Comparison of ENCODE assay signal across 8 cellular contexts in the genomic region with DNA sequence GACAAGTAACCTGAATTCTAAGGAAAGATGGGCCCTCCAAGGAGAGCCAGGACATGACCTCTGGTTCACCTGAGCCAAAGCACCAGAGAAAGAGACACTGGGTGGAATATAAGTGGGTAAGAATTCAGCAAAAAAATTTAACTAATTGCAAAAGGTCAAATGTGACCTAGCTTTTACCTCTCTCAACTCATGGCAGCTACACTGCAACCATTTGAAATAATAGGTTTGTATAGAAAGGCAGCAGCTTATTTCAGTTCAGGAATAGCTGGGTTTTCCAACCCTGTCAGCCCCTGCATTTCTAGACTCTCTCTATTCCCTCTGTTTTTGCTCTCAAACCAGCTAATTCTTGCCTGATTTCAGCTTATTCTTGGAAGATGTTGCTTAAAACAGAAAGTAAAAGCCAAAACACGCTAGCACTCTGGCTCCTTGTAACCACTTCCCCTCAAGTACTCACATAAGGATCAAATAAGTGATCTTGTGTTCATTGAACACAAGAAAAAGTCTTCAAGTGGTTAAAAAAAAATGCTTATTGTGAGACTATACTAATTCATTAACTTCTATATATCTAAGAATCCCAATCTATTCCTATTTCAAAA.
DNase-seq lines count a peak whose midpoint lies in the region; ATAC-seq, FAIRE-seq and TF ChIP-seq lines count a peak whose summit lies in the region.

No MANE protein-coding gene starts in this region.

- intact Hi-C loops in esophagus muscularis mucosa (cut with DNase I), result no loop called here
- intact Hi-C loops in ovary (cut with DNase I), result no loop called here

- TF ChIP-seq POLR2A in esophagus muscularis mucosa (IDR thresholded peaks at IDR 0.05; ENCODE audit: low read depth) (no peak), ovary (IDR thresholded peaks at IDR 0.05) (no peak)

- H3K27ac ChIP-seq in esophagus muscularis mucosa (replicated peaks in 1 of 4), result peak overlapping the region in 2 of 4 donors; percentile 24 to 29
- H3K27ac ChIP-seq in ovary, result no peak overlapping the region

- H3K27me3 ChIP-seq in MG63 (no peaks in the 10 kb centered on the region; the same call in 1 of the 2 replicates), esophagus muscularis mucosa (no peaks in the 10 kb centered on the region), ovary (no peaks in the 10 kb centered on the region)

- H3K4me3 ChIP-seq in MG63 (peak overlapping the region; percentile 25), esophagus muscularis mucosa (peak overlapping the region; percentile 8 to 38 (median 16)), ovary (no peak overlapping the region)

- peak; percentile 7 for DNase-seq in GM18507 (ENCODE audit: extremely low spot score, insufficient read length, low read depth)
- no peak for DNase-seq in MG63
- no peak for DNase-seq in esophagus muscularis mucosa (ENCODE audit: extremely low spot score)
- no peak for DNase-seq in COR-L47 (lab: John Stamatoyannopoulos, UW)
- no peak for DNase-seq in DMS 273 (lab: John Stamatoyannopoulos, UW; ENCODE audit: unreplicated experiment)
- no peak for DNase-seq in ovary
- DNase-seq in DMS 273 treated with DMSO at 0.1 percent for 48 hours (lab: John Stamatoyannopoulos, UW), result no peak

- ATAC-seq in GM21825 (IDR thresholded peaks at IDR 0.05; ENCODE audit: unreplicated experiment), result peak; percentile 85

- WGBS in esophagus muscularis mucosa, result 43% methylated on average over 1 of the region's 1 CpG
- 21 to 32% (median 26%) methylated on average over 1 of the region's 1 CpG for WGBS in ovary, 3 donors

- H3K4me1 ChIP-seq in esophagus muscularis mucosa (peaks cover 0 to 7% (median 0%) of the 10 kb centered on the region in 4 donors), ovary (ENCODE audit: insufficient read depth) (no peaks in the 10 kb centered on the region)

- no peaks in the 10 kb centered on the region for H3K9me3 ChIP-seq in MG63
- H3K9me3 ChIP-seq in esophagus muscularis mucosa, result no peaks in the 10 kb centered on the region
- H3K9me3 ChIP-seq in ovary, result no peaks in the 10 kb centered on the region

- peak; percentile 89 for FAIRE-seq in GM18507 (lab: Jason Lieb, UNC)

- H3K36me3 ChIP-seq in MG63 (no peaks in the 10 kb centered on the region), esophagus muscularis mucosa (no peaks in the 10 kb centered on the region), ovary (no peaks in the 10 kb centered on the region)

- TF ChIP-seq EP300 in esophagus muscularis mucosa (IDR thresholded peaks at IDR 0.05) (no peak), ovary (IDR thresholded peaks at IDR 0.05) (no peak)

- TF ChIP-seq CTCF in esophagus muscularis mucosa (IDR thresholded peaks at IDR 0.05) (no peak), ovary (IDR thresholded peaks at IDR 0.05) (no peak)
